ENCODE assay signal across 21 cellular contexts in the genomic region with DNA sequence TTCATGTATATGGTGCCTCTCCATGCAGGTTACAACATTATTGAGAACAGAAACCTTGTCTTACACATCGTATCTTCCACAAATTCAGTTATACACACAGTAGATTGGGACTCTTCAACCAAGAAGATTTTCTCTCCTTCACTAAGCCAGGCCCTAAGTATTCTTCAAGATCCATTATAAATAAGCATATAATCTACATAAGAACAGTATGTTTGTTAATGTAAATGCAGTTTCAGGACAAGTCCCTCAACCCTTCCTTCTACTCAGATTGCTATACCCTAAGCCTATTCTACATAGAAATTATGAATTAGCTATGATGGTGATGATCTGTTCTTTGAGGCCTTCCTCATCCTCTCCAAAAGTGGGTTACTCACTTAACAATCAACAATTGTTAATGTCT. TPM values are rescaled to one million over a fixed set of nuclear protein-coding genes. Genes with fewer than 3 reads are reported as not detected.
DNase-seq lines count a peak whose midpoint lies in the region; ATAC-seq and TF ChIP-seq lines count a peak whose summit lies in the region.
"Had no signal": no experiment of that assay in that cellular context is flagged by ENCODE, and none has a peak within 500 bp of the region (broad histone marks: within the 10 kb centered on the region; RNA-seq: fewer than 3 reads in every experiment).

No MANE protein-coding gene starts in this region.

- no peaks in the 10 kb centered on the region for H3K79me1 ChIP-seq in H9 (ENCODE audit: insufficient read depth, low read depth, low read length, poor library complexity, severe bottlenecking)

- H3K27ac ChIP-seq in H9 (ENCODE audit: insufficient read length, low read depth, low read length), result peak overlapping the region; percentile 10
- peak overlapping the region; percentile 88 for H3K27ac ChIP-seq in PC-9
- H3K27ac ChIP-seq in epithelial cell of prostate, result peak overlapping the region; percentile 95
- H3K27ac ChIP-seq in spleen, result no peak overlapping the region
- H3K27ac ChIP-seq: BLaER1 had no signal

- H3K9me3 Mint-ChIP-seq in H9 (peaks cover 0 to 3% of the 10 kb centered on the region in 2 experiments; a peak in 4 of 5 replicates), progenitor cell of endocrine pancreas (ENCODE audit: low read depth) (no peaks in the 10 kb centered on the region)
- H3K9me3 Mint-ChIP-seq: CD8-positive, alpha-beta memory T cell had no signal

- H3K9me3 ChIP-seq in H9 (ENCODE audit: control insufficient read depth, low read depth, low read length) (no peaks in the 10 kb centered on the region), PC-9 (ENCODE audit: insufficient read depth, low read depth) (no peaks in the 10 kb centered on the region), spleen (no peaks in the 10 kb centered on the region)
- H3K9me3 ChIP-seq: BLaER1, SK-N-SH had no signal

- H3K27ac Mint-ChIP-seq in H9 (peak overlapping the region; percentile 20 to 70 (median 53); a peak in 5 of 7 replicates), progenitor cell of endocrine pancreas (peak overlapping the region; percentile 95)
- H3K27ac Mint-ChIP-seq: CD8-positive, alpha-beta memory T cell had no signal

- H3K56ac ChIP-seq in H9 (ENCODE audit: insufficient read length, low read depth, low read length), result no peak overlapping the region

- H4K91ac ChIP-seq in H9 (ENCODE audit: insufficient read length, low read depth, low read length), result no peak overlapping the region

- BruUV-seq in PC-9 (replicated peaks; lab: Mats Ljungman, UMichigan), result TSS peak; percentile 87

- no peak overlapping the region for H2BK5ac ChIP-seq in H9 (ENCODE audit: insufficient read length, low read length)

- no peak overlapping the region for H4K8ac ChIP-seq in H9 (replicated peaks; ENCODE audit: insufficient read length, low read depth, low read length)

- H2BK12ac ChIP-seq in H9 (ENCODE audit: insufficient read length, low read depth, low read length), result no peak overlapping the region

- no peak overlapping the region for H2BK120ac ChIP-seq in H9 (ENCODE audit: low read depth, low read length, poor library complexity, severe bottlenecking)

- H3K27me3 ChIP-seq in H9 (ENCODE audit: insufficient read depth, low read length), result no peaks in the 10 kb centered on the region
- H3K27me3 ChIP-seq in PC-9 (ENCODE audit: insufficient read depth, low read depth), result no peaks in the 10 kb centered on the region
- H3K27me3 ChIP-seq in spleen (replicated peaks in 1 of 7), result peaks cover 0 to under 1% (median 0%) of the 10 kb centered on the region in 7 donors

- H4K5ac ChIP-seq in H9 (ENCODE audit: insufficient read length, low read depth, low read length), result no peak overlapping the region

- H3K4me2 ChIP-seq in H9 (ENCODE audit: insufficient read depth, insufficient read length, low read length) (peak overlapping the region; percentile 4), PC-9 (peak overlapping the region; percentile 70)
- H3K4me2 ChIP-seq: BLaER1 had no signal

- H3K36me3 ChIP-seq in PC-9 (ENCODE audit: low read depth) (no peaks in the 10 kb centered on the region), spleen (no peaks in the 10 kb centered on the region)
- H3K36me3 ChIP-seq: BLaER1 had no signal

- H3T11ph ChIP-seq in H9 (ENCODE audit: low read length), result no peak overlapping the region

- H3K36me3 Mint-ChIP-seq in H9 (ENCODE audit: insufficient read depth in 1 of 3, low read depth in 3 of 3), result peaks cover 0 to 9% (median 3%) of the 10 kb centered on the region in 3 experiments; a peak in 5 of 7 replicates
- H3K36me3 Mint-ChIP-seq in progenitor cell of endocrine pancreas (ENCODE audit: insufficient read depth), result peaks cover 4% of the 10 kb centered on the region
- H3K36me3 Mint-ChIP-seq: CD8-positive, alpha-beta memory T cell had no signal

- no peak overlapping the region for H3K14ac ChIP-seq in H9 (ENCODE audit: insufficient read depth, low read length)

- H3K23ac ChIP-seq in H9 (ENCODE audit: insufficient read length, low read depth, low read length), result no peak overlapping the region

- DNase-seq in H9 (no peak), PC-9 (no peak), epithelial cell of prostate (ENCODE audit: low read depth, low spot score) (no peak), progenitor cell of endocrine pancreas (ENCODE audit: low spot score, unreplicated experiment) (no peak), left lobe of liver (ENCODE audit: low spot score) (no peak), HuH-7.5 (ENCODE audit: low spot score) (no peak), spleen (no peak)
- DNase-seq: CD8-positive, alpha-beta memory T cell; DMS 273 treated with DMSO at 0.1 percent for 48 hours; H7; NCI-H1048; NCI-H146; NCI-H345; NCI-H526 treated with DMSO at 0.1 percent for 48 hours; NK-92 treated with Interleukin-12 subunit alpha and Interleukin-12 subunit beta, amount 100 ng/mL, for 24 hours; Right ventricle myocardium superior; SK-N-SH had no signal

- H3K4me3 Mint-ChIP-seq in H9, result peak overlapping the region in 1 of 2 experiments; percentile 15; a peak in 3 of 5 replicates
- no peak overlapping the region for H3K4me3 Mint-ChIP-seq in progenitor cell of endocrine pancreas (ENCODE audit: low read depth)
- H3K4me3 Mint-ChIP-seq: CD8-positive, alpha-beta memory T cell had no signal

- ATAC-seq in left lobe of liver (no peak), HG02623 (IDR thresholded peaks at IDR 0.05; ENCODE audit: unreplicated experiment) (no peak)
- ATAC-seq: K562, Panc1 had no signal

- H3F3A ChIP-seq in PC-9 (ENCODE audit: insufficient read depth, low read depth), result peaks cover 53% of the 10 kb centered on the region

- no CpG with 5 or more reads among the region's 1 CpG for WGBS in H9 (ENCODE audit: extremely low coverage, insufficient read length, low lambda C conversion rate)
- WGBS in spleen, 5 donors, result 56 to 100% (median 87%) methylated on average over 1 of the region's 1 CpG

- no peak overlapping the region for H2BK15ac ChIP-seq in H9 (ENCODE audit: low read depth, low read length)

- no peak overlapping the region for H2BK20ac ChIP-seq in H9 (ENCODE audit: low read depth, low read length, poor library complexity, severe bottlenecking)

- no peaks in the 10 kb centered on the region for H3K9me2 ChIP-seq in PC-9 (ENCODE audit: insufficient read depth)
- H3K9me2 ChIP-seq: SK-N-SH had no signal

- intact Hi-C loops in PC-9 (cut with micrococcal nuclease; ENCODE audit: unreplicated experiment), result loop anchor here (1.0 to 5.0 kb wide), 3 partner anchors 84 to 2000 kb away; no protein-coding TSS in a partner anchor
- intact Hi-C loops in spleen (cut with DNase I; ENCODE audit: low total_unique reads), result no loop called here

- H4K20me1 ChIP-seq in H9 (ENCODE audit: control insufficient read depth, insufficient read depth, insufficient read length) (no peaks in the 10 kb centered on the region), PC-9 (ENCODE audit: insufficient read depth) (no peaks in the 10 kb centered on the region)
- H4K20me1 ChIP-seq: BLaER1 had no signal

- H3K4ac ChIP-seq in H9 (ENCODE audit: low read depth, low read length), result no peak overlapping the region

- POLR2A ChIA-PET in PC-9 (lab: Charles Lee; ENCODE audit: unreplicated experiment), result no interaction called here

- H3K4me3 ChIP-seq in PC-9 (peak overlapping the region; percentile 21; the same call in 1 of the 2 replicates), spleen (no peak overlapping the region)
- H3K4me3 ChIP-seq: BLaER1, K562 had no signal

- H3K18ac ChIP-seq in H9 (ENCODE audit: insufficient read length, low read depth, low read length), result no peak overlapping the region

- no peaks in the 10 kb centered on the region for H3K23me2 ChIP-seq in H9 (ENCODE audit: insufficient read length, low read depth, low read length, poor library complexity, severe bottlenecking)

- no peaks in the 10 kb centered on the region for H3K79me2 ChIP-seq in H9 (ENCODE audit: insufficient read depth, low read length)
- H3K79me2 ChIP-seq in PC-9 (ENCODE audit: low read depth), result no peaks in the 10 kb centered on the region

- no peak overlapping the region for H2AFZ ChIP-seq in H9 (ENCODE audit: low read length)
- no peak overlapping the region for H2AFZ ChIP-seq in PC-9

- H2AK5ac ChIP-seq in H9 (ENCODE audit: insufficient read length, low read length), result no peak overlapping the region

- H3K4me1 Mint-ChIP-seq in H9, result peaks cover 43 to 46% of the 10 kb centered on the region in 2 experiments
- peaks cover 25% of the 10 kb centered on the region for H3K4me1 Mint-ChIP-seq in progenitor cell of endocrine pancreas (ENCODE audit: low read depth)
- H3K4me1 Mint-ChIP-seq: CD8-positive, alpha-beta memory T cell had no signal

- H3K27me3 Mint-ChIP-seq in H9 (ENCODE audit: low read depth) (no peaks in the 10 kb centered on the region), progenitor cell of endocrine pancreas (no peaks in the 10 kb centered on the region)
- H3K27me3 Mint-ChIP-seq: CD8-positive, alpha-beta memory T cell had no signal

- H3K4me1 ChIP-seq in H9 (ENCODE audit: insufficient read depth, low read length) (peaks cover 8% of the 10 kb centered on the region; the same call in 1 of the 2 replicates), PC-9 (replicated peaks; ENCODE audit: insufficient read depth) (peaks cover 62% of the 10 kb centered on the region), spleen (no peaks in the 10 kb centered on the region)
- H3K4me1 ChIP-seq: BLaER1 had no signal

- CTCF ChIA-PET in PC-9 (lab: Charles Lee), result no interaction called here

- no peak for TF ChIP-seq POLR2A in spleen (IDR thresholded peaks at IDR 0.05)

- TF ChIP-seq CTCF in H9 (conservative IDR thresholded peaks at IDR 0.05), result no peak
- no peak for TF ChIP-seq CTCF in PC-9 (conservative IDR thresholded peaks at IDR 0.05)
- TF ChIP-seq CTCF in progenitor cell of endocrine pancreas (IDR thresholded peaks at IDR 0.05; ENCODE audit: unreplicated experiment), result no peak
- TF ChIP-seq CTCF in spleen (IDR thresholded peaks at IDR 0.05 in 8 of 11, conservative IDR thresholded peaks at IDR 0.05 in 3 of 11), result no peak

- H3K9ac ChIP-seq in H9 (ENCODE audit: extremely low read depth, insufficient read length, low read length), result no peak overlapping the region
- H3K9ac ChIP-seq: BLaER1, SK-N-SH had no signal

RNA-seq across cellular contexts. Expression of a gene that starts 41.2 kb away (rescaled TPM):
- 16.7 and 17.5 TPM in 2 replicates for total RNA-seq in H9 (2021)
- total RNA-seq in PC-9 (2021), result 13.6 and 15.5 TPM in 2 replicates
- total RNA-seq in progenitor cell of endocrine pancreas, result 66.6 and 79.4 TPM in 2 replicates
- total RNA-seq in left lobe of liver, result 0.08 TPM
- 1 to 10 TPM in 4 of 7 donors, under 1 TPM in 3; 0.17 to 4.8 (median 1.1) TPM for total RNA-seq in spleen
- under 1 TPM; 0.15 to 0.93 (median 0.26) TPM for polyA plus RNA-seq in spleen
- total RNA-seq: CD8-positive, alpha-beta memory T cell had no signal
- polyA plus RNA-seq: CD8-positive, alpha-beta memory T cell; K562; SK-N-SH had no signal

RNA-seq across cellular contexts. Expression of a gene that starts 42.7 kb away (rescaled TPM):
- total RNA-seq in H9 (2021), result 49.1 and 51.3 TPM in 2 replicates
- 82.3 and 102 TPM in 2 replicates for total RNA-seq in PC-9 (2021)
- 276 and 291 TPM in 2 replicates for total RNA-seq in progenitor cell of endocrine pancreas
- total RNA-seq in left lobe of liver, result 2.9 TPM
- total RNA-seq in spleen, result 10 to 100 TPM in 4 of 7 donors, 1 to 10 TPM in 3; 6.2 to 19.6 (median 13.1) TPM
- polyA plus RNA-seq in spleen, result 1 to 10 TPM; 2.1 to 2.7 (median 2.4) TPM
- total RNA-seq: CD8-positive, alpha-beta memory T cell had no signal
- polyA plus RNA-seq: CD8-positive, alpha-beta memory T cell had no signal

Comparison
In these comparisons a context has a peak if more than half of its experiments do, and no peak if none do; other contexts are left out.
1. H3K27ac ChIP-seq: peak in H9 (single experiment), PC-9 (single experiment) and epithelial cell of prostate (single experiment); none in spleen (0 of 8).